16 cellular contexts compared by ENCODE assay signal in genomic region chr16:30967795-30968194, GRCh38. TPM values are rescaled to one million over a fixed set of nuclear protein-coding genes. Genes with fewer than 3 reads are reported as not detected.
A peak's percentile ranks its signal among the peaks of the same experiment; 100 is the strongest.
DNase-seq lines count a peak whose midpoint lies in the region; ATAC-seq and TF ChIP-seq lines count a peak whose summit lies in the region.
"Had no signal": no experiment of that assay in that cellular context is flagged by ENCODE, and none has a peak within 500 bp of the region (broad histone marks: within the 10 kb centered on the region; RNA-seq: fewer than 3 reads in every experiment).

No MANE protein-coding gene starts in this region.

- CTCF ChIA-PET in activated naive CD4-positive, alpha-beta T cell treated with anti-CD3 and anti-CD28 coated beads, Interleukin-2, amount 10 ng/mL, durations not matched to agents 7 days and 5 days (lab: Charles Lee): no interaction called here

- peaks cover 66% of the 10 kb centered on the region for H3K36me3 Mint-ChIP-seq in activated naive CD4-positive, alpha-beta T cell treated with anti-CD3 and anti-CD28 coated beads, Interleukin-2, amount 10 ng/mL, durations not matched to agents 7 days and 5 days
- H3K36me3 Mint-ChIP-seq in endothelial cell (ENCODE audit: low read depth, unreplicated experiment) (peaks cover 64% of the 10 kb centered on the region), progenitor cell of endocrine pancreas (ENCODE audit: insufficient read depth) (peaks cover 43% of the 10 kb centered on the region), endodermal cell (ENCODE audit: low read depth) (peaks cover 76% of the 10 kb centered on the region)

- no peaks in the 10 kb centered on the region for H3K27me3 Mint-ChIP-seq in activated naive CD4-positive, alpha-beta T cell treated with anti-CD3 and anti-CD28 coated beads, Interleukin-2, amount 10 ng/mL, durations not matched to agents 7 days and 5 days
- H3K27me3 Mint-ChIP-seq in endothelial cell (ENCODE audit: unreplicated experiment) (peaks cover 12% of the 10 kb centered on the region), progenitor cell of endocrine pancreas (no peaks in the 10 kb centered on the region), endodermal cell (ENCODE audit: insufficient read depth) (no peaks in the 10 kb centered on the region)
- H3K27me3 Mint-ChIP-seq: CD8-positive, alpha-beta memory T cell had no signal

- no peak overlapping the region for H3K4me3 Mint-ChIP-seq in activated naive CD4-positive, alpha-beta T cell treated with anti-CD3 and anti-CD28 coated beads, Interleukin-2, amount 10 ng/mL, durations not matched to agents 7 days and 5 days
- peak overlapping the region; percentile 63 for H3K4me3 Mint-ChIP-seq in endothelial cell (ENCODE audit: unreplicated experiment)
- no peak overlapping the region for H3K4me3 Mint-ChIP-seq in progenitor cell of endocrine pancreas (ENCODE audit: low read depth)
- no peak overlapping the region for H3K4me3 Mint-ChIP-seq in endodermal cell
- H3K4me3 Mint-ChIP-seq: GM23338 had no signal

- no peaks in the 10 kb centered on the region for H3K9me3 ChIP-seq in endodermal cell (ENCODE audit: control insufficient read depth, low read length)
- H3K9me3 ChIP-seq: BLaER1 had no signal

- no peak for DNase-seq in activated naive CD4-positive, alpha-beta T cell treated with anti-CD3 and anti-CD28 coated beads, Interleukin-2, amount 10 ng/mL, durations not matched to agents 7 days and 5 days
- DNase-seq in activated naive CD4-positive, alpha-beta T cell treated with Interleukin-2 at 50 U/mL for 16 hours: no peak
- DNase-seq in endothelial cell (ENCODE audit: low spot score) (no peak), fibroblast of the aortic adventitia (ENCODE audit: low read depth) (peak; percentile 26), progenitor cell of endocrine pancreas (ENCODE audit: low spot score, unreplicated experiment) (no peak), EL (no peak), endodermal cell (no peak)
- DNase-seq: 8988T; AML-193; CD8-positive, alpha-beta memory T cell; DMS 273 treated with DMSO at 0.1 percent for 48 hours; H7 had no signal

- H3K4me3 ChIP-seq in fibroblast of the aortic adventitia (ENCODE audit: low read depth, low read length): no peak overlapping the region
- H3K4me3 ChIP-seq in endodermal cell (ENCODE audit: low read length): no peak overlapping the region
- H3K4me3 ChIP-seq: BLaER1, GM12878, GM23338 had no signal

- WGBS in endodermal cell (ENCODE audit: insufficient coverage in 1 of 2, insufficient read length in 1 of 2), 2 experiments: 88 to 92% methylated on average over 4 of the region's 4 CpGs

- no peaks in the 10 kb centered on the region for H3K4me1 Mint-ChIP-seq in activated naive CD4-positive, alpha-beta T cell treated with anti-CD3 and anti-CD28 coated beads, Interleukin-2, amount 10 ng/mL, durations not matched to agents 7 days and 5 days
- no peaks in the 10 kb centered on the region for H3K4me1 Mint-ChIP-seq in endothelial cell (ENCODE audit: unreplicated experiment)
- H3K4me1 Mint-ChIP-seq in progenitor cell of endocrine pancreas (ENCODE audit: low read depth): no peaks in the 10 kb centered on the region
- H3K4me1 Mint-ChIP-seq in endodermal cell: no peaks in the 10 kb centered on the region
- H3K4me1 Mint-ChIP-seq: GM23338 had no signal

- ATAC-seq in GM19328 (IDR thresholded peaks at IDR 0.05; ENCODE audit: unreplicated experiment): no peak
- ATAC-seq: GM12878, GM23338 had no signal

- no peak overlapping the region for H3K9ac ChIP-seq in endodermal cell (ENCODE audit: extremely low read depth, low read length, poor library complexity, severe bottlenecking)
- H3K9ac ChIP-seq: BLaER1 had no signal

- no peak overlapping the region for H3K27ac ChIP-seq in endodermal cell (ENCODE audit: low read depth, low read length)
- H3K27ac ChIP-seq: BLaER1 had no signal

- no peaks in the 10 kb centered on the region for H3K9me3 Mint-ChIP-seq in activated naive CD4-positive, alpha-beta T cell treated with anti-CD3 and anti-CD28 coated beads, Interleukin-2, amount 10 ng/mL, durations not matched to agents 7 days and 5 days
- H3K9me3 Mint-ChIP-seq in endothelial cell (ENCODE audit: unreplicated experiment) (no peaks in the 10 kb centered on the region), progenitor cell of endocrine pancreas (ENCODE audit: low read depth) (no peaks in the 10 kb centered on the region), endodermal cell (no peaks in the 10 kb centered on the region)
- H3K9me3 Mint-ChIP-seq: CD8-positive, alpha-beta memory T cell; GM23338 had no signal

- no peak for TF ChIP-seq CTCF in endothelial cell (IDR thresholded peaks at IDR 0.05; ENCODE audit: unreplicated experiment)
- no peak for TF ChIP-seq CTCF in fibroblast of the aortic adventitia (IDR thresholded peaks at IDR 0.05; ENCODE audit: insufficient read depth, low read length)
- TF ChIP-seq CTCF in progenitor cell of endocrine pancreas (IDR thresholded peaks at IDR 0.05; ENCODE audit: unreplicated experiment): no peak
- no peak for TF ChIP-seq CTCF in endodermal cell (conservative IDR thresholded peaks at IDR 0.05)

- H3K27me3 ChIP-seq in endodermal cell (ENCODE audit: control insufficient read depth, insufficient read depth, low read length, poor library complexity, severe bottlenecking): no peaks in the 10 kb centered on the region
- H3K27me3 ChIP-seq: BLaER1 had no signal

- H3K27ac Mint-ChIP-seq in activated naive CD4-positive, alpha-beta T cell treated with anti-CD3 and anti-CD28 coated beads, Interleukin-2, amount 10 ng/mL, durations not matched to agents 7 days and 5 days: peak overlapping the region; percentile 49
- H3K27ac Mint-ChIP-seq in endothelial cell (ENCODE audit: unreplicated experiment) (peak overlapping the region; percentile 50), progenitor cell of endocrine pancreas (peak overlapping the region; percentile 27), endodermal cell (no peak overlapping the region)
- H3K27ac Mint-ChIP-seq: GM23338 had no signal

- H3K4me1 ChIP-seq in endodermal cell (ENCODE audit: control insufficient read depth, insufficient read depth, low read length): no peaks in the 10 kb centered on the region
- H3K4me1 ChIP-seq: BLaER1 had no signal

- peaks cover 78% of the 10 kb centered on the region for H3K36me3 ChIP-seq in endodermal cell (ENCODE audit: control insufficient read depth, insufficient read depth, low read length)

RNA-seq across cellular contexts. Expression of gene SETD1A, which starts 10.2 kb away (rescaled TPM):
- total RNA-seq in endothelial cell (ENCODE audit: unreplicated experiment) (23.4 TPM), fibroblast of the aortic adventitia (ENCODE audit: low replicate concordance) (1.6 and 5.3 TPM in 2 replicates), progenitor cell of endocrine pancreas (25.4 and 27.7 TPM in 2 replicates), endodermal cell (10 to 100 TPM; 23.8 to 25.0 TPM)
- 21.0 TPM for polyA plus RNA-seq in endodermal cell (2013, experiment 1 of 2)
- 18.2 TPM for polyA plus RNA-seq in endodermal cell (2013, experiment 2 of 2)

RNA-seq across cellular contexts. Expression of gene HSD3B7, which starts 17.2 kb away (rescaled TPM):
- total RNA-seq in endothelial cell (ENCODE audit: unreplicated experiment) (5.3 TPM), fibroblast of the aortic adventitia (ENCODE audit: low replicate concordance) (15.5 and 60.9 TPM in 2 replicates), progenitor cell of endocrine pancreas (4.6 and 5.5 TPM in 2 replicates), endodermal cell (1 to 10 TPM; 4.1 to 4.8 TPM)
- 1.3 TPM for polyA plus RNA-seq in endodermal cell (2013, experiment 1 of 2)
- 2.1 TPM for polyA plus RNA-seq in endodermal cell (2013, experiment 2 of 2)
- polyA plus RNA-seq: CD8-positive, alpha-beta memory T cell had no signal

RNA-seq across cellular contexts. Expression of gene ORAI3, which starts 18.9 kb away (rescaled TPM):
- total RNA-seq in endothelial cell (ENCODE audit: unreplicated experiment) (42.9 TPM), fibroblast of the aortic adventitia (ENCODE audit: low replicate concordance) (33.0 and 35.6 TPM in 2 replicates), progenitor cell of endocrine pancreas (19.1 and 19.5 TPM in 2 replicates), endodermal cell (10 to 100 TPM; 16.9 to 17.7 TPM)
- 9.2 TPM for polyA plus RNA-seq in endodermal cell (2013, experiment 1 of 2)
- polyA plus RNA-seq in endodermal cell (2013, experiment 2 of 2): 10.4 TPM

RNA-seq across cellular contexts. Expression of gene STX1B, which starts 42.6 kb away (rescaled TPM):
- 5.5 TPM for total RNA-seq in endothelial cell (ENCODE audit: unreplicated experiment)
- 2.1 and 2.3 TPM in 2 replicates for total RNA-seq in fibroblast of the aortic adventitia (ENCODE audit: low replicate concordance)
- total RNA-seq in progenitor cell of endocrine pancreas: 1.0 and 1.6 TPM in 2 replicates
- 1 to 10 TPM; 3.2 to 7.0 TPM for total RNA-seq in endodermal cell
- 10.6 TPM for polyA plus RNA-seq in endodermal cell (2013, experiment 1 of 2)
- polyA plus RNA-seq in endodermal cell (2013, experiment 2 of 2): 6.9 TPM

RNA-seq across cellular contexts. Expression of gene FBXL19, which starts 44.4 kb away (rescaled TPM):
- total RNA-seq in endothelial cell (ENCODE audit: unreplicated experiment) (117 TPM), fibroblast of the aortic adventitia (ENCODE audit: low replicate concordance) (9.8 and 16.6 TPM in 2 replicates), progenitor cell of endocrine pancreas (65.6 and 66.8 TPM in 2 replicates), endodermal cell (10 to 100 TPM; 74.0 to 84.3 TPM)
- 49.4 TPM for polyA plus RNA-seq in endodermal cell (2013, experiment 1 of 2)
- 46.5 TPM for polyA plus RNA-seq in endodermal cell (2013, experiment 2 of 2)
